Comparison of ENCODE assay signal across 9 cellular contexts in the genomic region with DNA sequence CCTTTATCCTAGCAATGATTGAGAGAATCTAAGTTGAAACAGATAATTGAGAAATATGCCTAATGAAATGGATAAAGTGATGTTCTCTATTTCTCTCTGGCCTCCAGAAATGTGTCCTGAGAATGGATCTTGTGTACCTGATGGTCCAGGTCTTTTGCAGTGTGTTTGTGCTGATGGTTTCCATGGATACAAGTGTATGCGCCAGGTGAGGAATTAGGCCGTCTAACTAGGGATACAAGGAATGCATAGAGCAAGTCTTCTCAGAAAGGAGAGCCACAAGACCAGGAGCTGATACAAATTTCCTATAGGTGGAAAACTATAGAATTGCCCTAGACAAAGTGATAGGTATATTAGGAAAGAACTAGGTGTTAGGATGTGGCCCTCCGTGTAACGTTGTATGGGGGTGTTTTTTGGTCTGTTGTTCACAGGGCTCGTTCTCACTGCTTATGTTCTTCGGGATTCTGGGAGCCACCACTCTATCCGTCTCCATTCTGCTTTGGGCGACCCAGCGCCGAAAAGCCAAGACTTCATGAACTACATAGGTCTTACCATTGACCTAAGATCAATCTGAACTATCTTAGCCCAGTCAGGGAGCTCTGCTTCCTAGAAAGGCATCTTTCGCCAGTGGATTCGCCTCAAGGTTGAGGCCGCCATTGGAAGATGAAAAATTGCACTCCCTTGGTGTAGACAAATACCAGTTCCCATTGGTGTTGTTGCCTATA. TPM values are rescaled to one million over a fixed set of nuclear protein-coding genes. Genes with fewer than 3 reads are reported as not detected.
A peak's percentile ranks its signal among the peaks of the same experiment; 100 is the strongest.
DNase-seq lines count a peak whose midpoint lies in the region; ATAC-seq, FAIRE-seq and TF ChIP-seq lines count a peak whose summit lies in the region.
"Had no signal": no experiment of that assay in that cellular context is flagged by ENCODE, and none has a peak within 500 bp of the region (broad histone marks: within the 10 kb centered on the region; RNA-seq: fewer than 3 reads in every experiment).

No MANE protein-coding gene starts in this region.

- H3K9me3 ChIP-seq in HepG2 (ENCODE audit: low read length) (no peaks in the 10 kb centered on the region), thyroid gland (no peaks in the 10 kb centered on the region)

- no peak for FAIRE-seq in HepG2 (lab: Jason Lieb, UNC)

- H3K4me3 ChIP-seq in HepG2 (replicated peaks in 1 of 3; ENCODE audit: insufficient read depth in 1 of 3, low read depth in 2 of 3, low read length in 3 of 3): no peak overlapping the region
- peak overlapping the region in 2 of 3 donors; percentile 37 to 64 for H3K4me3 ChIP-seq in thyroid gland (replicated peaks in 1 of 3)

- BruUV-seq in HepG2 (replicated peaks; lab: Mats Ljungman, UMichigan): no TSS peak

- TF ChIP-seq EP300 in HepG2 (IDR thresholded peaks at IDR 0.05; ENCODE audit: low read depth in 2 of 2, low read length in 2 of 2) (no peak), HepG2 (CRISPR knock-in tag; IDR thresholded peaks at IDR 0.05; ENCODE audit: borderline replicate concordance) (no peak)

- no peak overlapping the region for H3K9ac ChIP-seq in HepG2 (ENCODE audit: insufficient read depth, low read depth, low read length)

- H3K4me1 ChIP-seq in HepG2 (ENCODE audit: insufficient read depth, low read length): peaks cover 40% of the 10 kb centered on the region
- H3K4me1 ChIP-seq in thyroid gland: peaks cover 14 to 20% of the 10 kb centered on the region in 2 donors

- in situ Hi-C loops in HepG2 (cut with HindIII; ENCODE audit: extremely low pct_ligation_motif_present, low pct_unique_long_range_greater_than_20kb): no loop called here

- H3K79me2 ChIP-seq in HepG2 (ENCODE audit: insufficient read depth, low read length): peaks cover 15% of the 10 kb centered on the region

- no peaks in the 10 kb centered on the region for H3K9me3 Mint-ChIP-seq in activated CD4-positive, alpha-beta T cell treated with anti-CD3 and anti-CD28 coated beads, Interleukin-2, amount 10 ng/mL, durations not matched to agents 7 days and 5 days
- H3K9me3 Mint-ChIP-seq in activated naive CD8-positive, alpha-beta T cell treated with anti-CD3 and anti-CD28 coated beads, Interleukin-2, amount 50 U/mL, for 24 hours: no peaks in the 10 kb centered on the region

- H3K27me3 ChIP-seq in HepG2 (ENCODE audit: control insufficient read depth in 1 of 2, insufficient read depth in 2 of 2, low read length in 2 of 2): no peaks in the 10 kb centered on the region; a peak in 1 of 5 replicates
- no peaks in the 10 kb centered on the region for H3K27me3 ChIP-seq in thyroid gland

- peak overlapping the region; percentile 57; the same call in 1 of the 2 replicates for H3K4me2 ChIP-seq in HepG2 (ENCODE audit: low read depth, low read length)

- intact Hi-C loops in HepG2 (cut with micrococcal nuclease; ENCODE audit: unreplicated experiment): no loop called here
- intact Hi-C loops in thyroid gland (cut with DNase I): no loop called here

- peaks cover 47% of the 10 kb centered on the region for H3K36me3 Mint-ChIP-seq in activated CD4-positive, alpha-beta T cell treated with anti-CD3 and anti-CD28 coated beads, Interleukin-2, amount 10 ng/mL, durations not matched to agents 7 days and 5 days (ENCODE audit: low read depth)
- peaks cover 59% of the 10 kb centered on the region for H3K36me3 Mint-ChIP-seq in activated naive CD8-positive, alpha-beta T cell treated with anti-CD3 and anti-CD28 coated beads, Interleukin-2, amount 50 U/mL, for 24 hours (ENCODE audit: low read depth)

- H2AFZ ChIP-seq in HepG2 (ENCODE audit: low read length): no peak overlapping the region

- DNase-seq in activated CD4-positive, alpha-beta T cell treated with anti-CD3 and anti-CD28 coated beads, Interleukin-2, amount 10 ng/mL, durations not matched to agents 7 days and 5 days: no peak
- no peak for DNase-seq in activated CD4-positive, alpha-beta T cell treated with anti-CD3 and anti-CD28 coated beads, Interleukin-2, amount 50 U/mL, for 1 hour
- no peak for DNase-seq in activated naive CD8-positive, alpha-beta T cell treated with anti-CD3 and anti-CD28 coated beads, Interleukin-2, amount 50 U/mL, for 24 hours
- DNase-seq in HepG2 (ENCODE audit: low spot score) (no peak), thyroid gland (no peak), NCI-H187 (lab: John Stamatoyannopoulos, UW) (no peak), OCI-M1 (lab: John Stamatoyannopoulos, UW) (no peak)

- H3K27me3 Mint-ChIP-seq in activated CD4-positive, alpha-beta T cell treated with anti-CD3 and anti-CD28 coated beads, Interleukin-2, amount 10 ng/mL, durations not matched to agents 7 days and 5 days: no peaks in the 10 kb centered on the region
- H3K27me3 Mint-ChIP-seq in activated naive CD8-positive, alpha-beta T cell treated with anti-CD3 and anti-CD28 coated beads, Interleukin-2, amount 50 U/mL, for 24 hours: no peaks in the 10 kb centered on the region

- TF ChIP-seq POLR2A in HepG2 (IDR thresholded peaks at IDR 0.05; ENCODE audit: insufficient read depth in 1 of 2, low read depth in 2 of 2, low read length in 2 of 2) (no peak), thyroid gland (IDR thresholded peaks at IDR 0.05) (no peak)

- peak overlapping the region; percentile 94 for H3K4me3 Mint-ChIP-seq in activated CD4-positive, alpha-beta T cell treated with anti-CD3 and anti-CD28 coated beads, Interleukin-2, amount 10 ng/mL, durations not matched to agents 7 days and 5 days
- H3K4me3 Mint-ChIP-seq in activated naive CD8-positive, alpha-beta T cell treated with anti-CD3 and anti-CD28 coated beads, Interleukin-2, amount 50 U/mL, for 24 hours: peak overlapping the region; percentile 90

- H3K36me3 ChIP-seq in HepG2 (replicated peaks in 1 of 2; ENCODE audit: control insufficient read depth in 1 of 2, insufficient read depth in 2 of 2, low read length in 2 of 2) (peaks cover 7 to 46% of the 10 kb centered on the region in 2 experiments), thyroid gland (peaks cover 0 to 9% of the 10 kb centered on the region in 2 donors)

- 97% methylated on average over 13 of the region's 13 CpGs for WGBS in HepG2 (ENCODE audit: low lambda C conversion rate)
- 86 to 90% methylated on average over 13 of the region's 13 CpGs for WGBS in thyroid gland, 2 donors

- peaks cover 58% of the 10 kb centered on the region for H3K4me1 Mint-ChIP-seq in activated CD4-positive, alpha-beta T cell treated with anti-CD3 and anti-CD28 coated beads, Interleukin-2, amount 10 ng/mL, durations not matched to agents 7 days and 5 days
- peaks cover 48% of the 10 kb centered on the region for H3K4me1 Mint-ChIP-seq in activated naive CD8-positive, alpha-beta T cell treated with anti-CD3 and anti-CD28 coated beads, Interleukin-2, amount 50 U/mL, for 24 hours

- no peaks in the 10 kb centered on the region for H4K20me1 ChIP-seq in HepG2 (ENCODE audit: insufficient read depth, low read length)

- no peak for TF ChIP-seq RAD21 in HepG2 (CRISPR knock-in tag; IDR thresholded peaks at IDR 0.05)

- ATAC-seq in activated naive CD8-positive, alpha-beta T cell treated with anti-CD3 and anti-CD28 coated beads, Interleukin-2, amount 50 U/mL, for 24 hours: no peak
- ATAC-seq in HepG2 (no peak), HG03439 (IDR thresholded peaks at IDR 0.05; ENCODE audit: unreplicated experiment) (no peak)

- POLR2A ChIA-PET in activated CD4-positive, alpha-beta T cell treated with anti-CD3 and anti-CD28 coated beads, Interleukin-2, amount 10 ng/mL, durations not matched to agents 7 days and 5 days (lab: Charles Lee): interaction anchor here (0.7 kb wide), 1 partner anchor 86 kb away, joined by 3 read pairs; no protein-coding TSS in a partner anchor
- POLR2A ChIA-PET in HepG2 (lab: Yijun Ruan, JAX): no interaction called here

- H3K27ac ChIP-seq in HepG2 (ENCODE audit: extremely low read length, insufficient read depth, low read length) (peak overlapping the region; percentile 9), thyroid gland (peak overlapping the region in 1 of 3 donors; percentile 47)

- TF ChIP-seq CTCF in HepG2 (CRISPR knock-in tag; IDR thresholded peaks at IDR 0.05) (no peak), thyroid gland (IDR thresholded peaks at IDR 0.05) (no peak)

- CTCF ChIA-PET in activated CD4-positive, alpha-beta T cell treated with anti-CD3 and anti-CD28 coated beads, Interleukin-2, amount 10 ng/mL, durations not matched to agents 7 days and 5 days (lab: Charles Lee): interaction anchor here (0.7 kb wide), 1 partner anchor 13 kb away, joined by 3 read pairs; no protein-coding TSS in a partner anchor
- CTCF ChIA-PET in HepG2 (lab: Yijun Ruan, JAX; ENCODE audit: low intra/inter-chr PET ratio, low total read pairs): no interaction called here

- H3K27ac Mint-ChIP-seq in activated CD4-positive, alpha-beta T cell treated with anti-CD3 and anti-CD28 coated beads, Interleukin-2, amount 10 ng/mL, durations not matched to agents 7 days and 5 days: peak overlapping the region; percentile 96
- peak overlapping the region; percentile 87 for H3K27ac Mint-ChIP-seq in activated naive CD8-positive, alpha-beta T cell treated with anti-CD3 and anti-CD28 coated beads, Interleukin-2, amount 50 U/mL, for 24 hours

RNA-seq across cellular contexts. Expression of gene CAD, which starts 0.6 kb away (rescaled TPM):
- 10 to 100 TPM; 63.7 to 66.1 TPM for total RNA-seq in activated CD4-positive, alpha-beta T cell treated with anti-CD3 and anti-CD28 coated beads, Interleukin-2, amount 10 ng/mL, durations not matched to agents 7 days and 5 days
- total RNA-seq in HepG2 (2016; rRNA removed; fragmentation: Illumina TruSeq; extraction: Trizol) (21.5 and 21.7 TPM in 2 replicates), thyroid gland (10 to 100 TPM; 16.5 to 31.9 (median 28.2) TPM)
- total RNA-seq in HepG2 (2016; cell fraction: cytosol; rRNA removed; fragmentation: Illumina TruSeq; extraction: Trizol; ENCODE audit: low read depth): 10.8 and 11.1 TPM in 2 replicates
- 16.3 and 22.5 TPM in 2 replicates for total RNA-seq in HepG2 (2016; cell fraction: insoluble cytoplasmic fraction; rRNA removed; fragmentation: Illumina TruSeq; extraction: Trizol)
- total RNA-seq in HepG2 (2016; cell fraction: membrane; rRNA removed; fragmentation: Illumina TruSeq; extraction: Trizol): 11.0 and 11.4 TPM in 2 replicates
- total RNA-seq in HepG2 (2016; cell fraction: nucleus; rRNA removed; fragmentation: Illumina TruSeq; extraction: Trizol): 33.1 and 40.6 TPM in 2 replicates
- polyA plus RNA-seq in HepG2 (2011; rRNA removed): 37.0 and 43.1 TPM in 2 replicates
- 15.7 and 25.3 TPM in 2 replicates for polyA plus RNA-seq in HepG2 (2011; cell fraction: cytosol; rRNA removed)
- 233 and 267 TPM in 2 replicates for polyA plus RNA-seq in HepG2 (2011; cell fraction: nucleus; rRNA removed)
- 31.5 and 37.5 TPM in 2 replicates for polyA plus RNA-seq in HepG2 (2012)
- polyA plus RNA-seq in HepG2 (2016; cell fraction: cytosol; fragmentation: Illumina TruSeq; extraction: Trizol; ENCODE audit: low read depth): 5.5 and 5.9 TPM in 2 replicates
- polyA plus RNA-seq in HepG2 (2016; cell fraction: insoluble cytoplasmic fraction; fragmentation: Illumina TruSeq; extraction: Trizol; ENCODE audit: low read depth): 19.5 and 31.5 TPM in 2 replicates
- polyA plus RNA-seq in HepG2 (2016; cell fraction: membrane; fragmentation: Illumina TruSeq; extraction: Trizol; ENCODE audit: low read depth): 11.5 and 14.8 TPM in 2 replicates
- polyA plus RNA-seq in HepG2 (2016; cell fraction: nucleus; fragmentation: Illumina TruSeq; extraction: Trizol; ENCODE audit: insufficient read depth, low read depth): 63.8 and 69.6 TPM in 2 replicates
- 159 and 251 TPM in 2 replicates for polyA minus RNA-seq in HepG2 (2011; rRNA and poly(A)+ RNA removed; ENCODE audit: low replicate concordance)
- polyA minus RNA-seq in HepG2 (2011; cell fraction: cytosol; rRNA and poly(A)+ RNA removed): 44.5 and 51.3 TPM in 2 replicates
- 140 and 150 TPM in 2 replicates for polyA minus RNA-seq in HepG2 (2011; cell fraction: nucleus; rRNA and poly(A)+ RNA removed)

RNA-seq across cellular contexts. Expression of gene SLC5A6, which starts 4.5 kb away (rescaled TPM):
- 10 to 100 TPM; 34.2 to 39.2 TPM for total RNA-seq in activated CD4-positive, alpha-beta T cell treated with anti-CD3 and anti-CD28 coated beads, Interleukin-2, amount 10 ng/mL, durations not matched to agents 7 days and 5 days
- total RNA-seq in HepG2 (2016; rRNA removed; fragmentation: Illumina TruSeq; extraction: Trizol) (73.9 and 135 TPM in 2 replicates), thyroid gland (10 to 100 TPM; 10.9 to 34.0 (median 22.0) TPM)
- 30.4 and 34.3 TPM in 2 replicates for total RNA-seq in HepG2 (2016; cell fraction: cytosol; rRNA removed; fragmentation: Illumina TruSeq; extraction: Trizol; ENCODE audit: low read depth)
- total RNA-seq in HepG2 (2016; cell fraction: insoluble cytoplasmic fraction; rRNA removed; fragmentation: Illumina TruSeq; extraction: Trizol): 73.5 and 136 TPM in 2 replicates
- total RNA-seq in HepG2 (2016; cell fraction: membrane; rRNA removed; fragmentation: Illumina TruSeq; extraction: Trizol): 79.1 and 85.5 TPM in 2 replicates
- total RNA-seq in HepG2 (2016; cell fraction: nucleus; rRNA removed; fragmentation: Illumina TruSeq; extraction: Trizol): 134 and 158 TPM in 2 replicates
- 417 and 462 TPM in 2 replicates for polyA plus RNA-seq in HepG2 (2011; rRNA removed)
- 356 and 373 TPM in 2 replicates for polyA plus RNA-seq in HepG2 (2011; cell fraction: cytosol; rRNA removed)
- 1,568 and 1,774 TPM in 2 replicates for polyA plus RNA-seq in HepG2 (2011; cell fraction: nucleus; rRNA removed)
- polyA plus RNA-seq in HepG2 (2012): 192 and 216 TPM in 2 replicates
- 27.4 and 30.4 TPM in 2 replicates for polyA plus RNA-seq in HepG2 (2016; cell fraction: cytosol; fragmentation: Illumina TruSeq; extraction: Trizol; ENCODE audit: low read depth)
- 63.2 and 70.8 TPM in 2 replicates for polyA plus RNA-seq in HepG2 (2016; cell fraction: insoluble cytoplasmic fraction; fragmentation: Illumina TruSeq; extraction: Trizol; ENCODE audit: low read depth)
- 56.1 and 58.9 TPM in 2 replicates for polyA plus RNA-seq in HepG2 (2016; cell fraction: membrane; fragmentation: Illumina TruSeq; extraction: Trizol; ENCODE audit: low read depth)
- polyA plus RNA-seq in HepG2 (2016; cell fraction: nucleus; fragmentation: Illumina TruSeq; extraction: Trizol; ENCODE audit: insufficient read depth, low read depth): 255 and 265 TPM in 2 replicates
- 193 and 937 TPM in 2 replicates for polyA minus RNA-seq in HepG2 (2011; rRNA and poly(A)+ RNA removed; ENCODE audit: low replicate concordance)
- polyA minus RNA-seq in HepG2 (2011; cell fraction: cytosol; rRNA and poly(A)+ RNA removed): 155 and 193 TPM in 2 replicates
- polyA minus RNA-seq in HepG2 (2011; cell fraction: nucleus; rRNA and poly(A)+ RNA removed): 359 and 416 TPM in 2 replicates

RNA-seq across cellular contexts. Expression of gene ATRAID, which starts 4.7 kb away (rescaled TPM):
- 10 to 100 TPM; 72.5 to 81.8 TPM for total RNA-seq in activated CD4-positive, alpha-beta T cell treated with anti-CD3 and anti-CD28 coated beads, Interleukin-2, amount 10 ng/mL, durations not matched to agents 7 days and 5 days
- total RNA-seq in HepG2 (2016; rRNA removed; fragmentation: Illumina TruSeq; extraction: Trizol) (130 and 207 TPM in 2 replicates), thyroid gland (100 to 1,000 TPM; 149 to 345 (median 254) TPM)
- total RNA-seq in HepG2 (2016; cell fraction: cytosol; rRNA removed; fragmentation: Illumina TruSeq; extraction: Trizol; ENCODE audit: low read depth): 237 and 301 TPM in 2 replicates
- 124 and 208 TPM in 2 replicates for total RNA-seq in HepG2 (2016; cell fraction: insoluble cytoplasmic fraction; rRNA removed; fragmentation: Illumina TruSeq; extraction: Trizol)
- 240 and 276 TPM in 2 replicates for total RNA-seq in HepG2 (2016; cell fraction: membrane; rRNA removed; fragmentation: Illumina TruSeq; extraction: Trizol)
- total RNA-seq in HepG2 (2016; cell fraction: nucleus; rRNA removed; fragmentation: Illumina TruSeq; extraction: Trizol): 132 and 154 TPM in 2 replicates
- 280 and 382 TPM in 2 replicates for polyA plus RNA-seq in HepG2 (2011; rRNA removed)
- 388 and 397 TPM in 2 replicates for polyA plus RNA-seq in HepG2 (2011; cell fraction: cytosol; rRNA removed)
- 165 and 172 TPM in 2 replicates for polyA plus RNA-seq in HepG2 (2011; cell fraction: nucleus; rRNA removed)
- polyA plus RNA-seq in HepG2 (2012): 120 and 153 TPM in 2 replicates
- 273 and 357 TPM in 2 replicates for polyA plus RNA-seq in HepG2 (2016; cell fraction: cytosol; fragmentation: Illumina TruSeq; extraction: Trizol; ENCODE audit: low read depth)
- polyA plus RNA-seq in HepG2 (2016; cell fraction: insoluble cytoplasmic fraction; fragmentation: Illumina TruSeq; extraction: Trizol; ENCODE audit: low read depth): 125 and 139 TPM in 2 replicates
- polyA plus RNA-seq in HepG2 (2016; cell fraction: membrane; fragmentation: Illumina TruSeq; extraction: Trizol; ENCODE audit: low read depth): 241 and 285 TPM in 2 replicates
- polyA plus RNA-seq in HepG2 (2016; cell fraction: nucleus; fragmentation: Illumina TruSeq; extraction: Trizol; ENCODE audit: insufficient read depth, low read depth): 232 and 249 TPM in 2 replicates
- 164 and 175 TPM in 2 replicates for polyA minus RNA-seq in HepG2 (2011; rRNA and poly(A)+ RNA removed; ENCODE audit: low replicate concordance)
- 98.3 and 110 TPM in 2 replicates for polyA minus RNA-seq in HepG2 (2011; cell fraction: cytosol; rRNA and poly(A)+ RNA removed)
- polyA minus RNA-seq in HepG2 (2011; cell fraction: nucleus; rRNA and poly(A)+ RNA removed): 161 and 181 TPM in 2 replicates

RNA-seq across cellular contexts. Expression of gene SLC30A3, which starts 46.3 kb away (rescaled TPM):
- total RNA-seq in activated CD4-positive, alpha-beta T cell treated with anti-CD3 and anti-CD28 coated beads, Interleukin-2, amount 10 ng/mL, durations not matched to agents 7 days and 5 days: under 1 TPM; 0.23 to 0.45 TPM
- total RNA-seq in HepG2 (2016; rRNA removed; fragmentation: Illumina TruSeq; extraction: Trizol) (0.38 TPM in 1 of 2 replicates, not detected in the other), thyroid gland (under 1 TPM; 0.33 to 0.98 (median 0.80) TPM)
- 0.20 and 0.26 TPM in 2 replicates for total RNA-seq in HepG2 (2016; cell fraction: cytosol; rRNA removed; fragmentation: Illumina TruSeq; extraction: Trizol; ENCODE audit: low read depth)
- 0.15 TPM in 1 of 2 replicates, not detected in the other for total RNA-seq in HepG2 (2016; cell fraction: insoluble cytoplasmic fraction; rRNA removed; fragmentation: Illumina TruSeq; extraction: Trizol)
- 0.07 and 0.43 TPM in 2 replicates for total RNA-seq in HepG2 (2016; cell fraction: membrane; rRNA removed; fragmentation: Illumina TruSeq; extraction: Trizol)
- total RNA-seq in HepG2 (2016; cell fraction: nucleus; rRNA removed; fragmentation: Illumina TruSeq; extraction: Trizol): 0.25 and 0.37 TPM in 2 replicates
- 0.79 and 1.0 TPM in 2 replicates for polyA plus RNA-seq in HepG2 (2011; rRNA removed)
- polyA plus RNA-seq in HepG2 (2011; cell fraction: cytosol; rRNA removed): 0.54 and 0.83 TPM in 2 replicates
- 5.5 and 6.9 TPM in 2 replicates for polyA plus RNA-seq in HepG2 (2011; cell fraction: nucleus; rRNA removed)
- polyA plus RNA-seq in HepG2 (2012): 1.1 and 1.2 TPM in 2 replicates
- polyA plus RNA-seq in HepG2 (2016; cell fraction: cytosol; fragmentation: Illumina TruSeq; extraction: Trizol; ENCODE audit: low read depth): 0.17 and 0.28 TPM in 2 replicates
- 0.23 TPM in 1 of 2 replicates, not detected in the other for polyA plus RNA-seq in HepG2 (2016; cell fraction: insoluble cytoplasmic fraction; fragmentation: Illumina TruSeq; extraction: Trizol; ENCODE audit: low read depth)
- polyA plus RNA-seq in HepG2 (2016; cell fraction: membrane; fragmentation: Illumina TruSeq; extraction: Trizol; ENCODE audit: low read depth): 0.19 and 0.29 TPM in 2 replicates
- 0.96 and 1.8 TPM in 2 replicates for polyA plus RNA-seq in HepG2 (2016; cell fraction: nucleus; fragmentation: Illumina TruSeq; extraction: Trizol; ENCODE audit: insufficient read depth, low read depth)
- polyA minus RNA-seq in HepG2 (2011; rRNA and poly(A)+ RNA removed; ENCODE audit: low replicate concordance): 1.8 and 2.7 TPM in 2 replicates
- 0.59 and 0.79 TPM in 2 replicates for polyA minus RNA-seq in HepG2 (2011; cell fraction: cytosol; rRNA and poly(A)+ RNA removed)
- polyA minus RNA-seq in HepG2 (2011; cell fraction: nucleus; rRNA and poly(A)+ RNA removed): 0.50 and 1.3 TPM in 2 replicates

RNA-seq across cellular contexts. Expression of gene DNAJC5G, which starts 58.7 kb away (rescaled TPM):
- total RNA-seq in activated CD4-positive, alpha-beta T cell treated with anti-CD3 and anti-CD28 coated beads, Interleukin-2, amount 10 ng/mL, durations not matched to agents 7 days and 5 days: not detected
- not detected in 2 replicates for total RNA-seq in HepG2 (2016; rRNA removed; fragmentation: Illumina TruSeq; extraction: Trizol)
- total RNA-seq in HepG2 (2016; cell fraction: cytosol; rRNA removed; fragmentation: Illumina TruSeq; extraction: Trizol; ENCODE audit: low read depth): not detected in 2 replicates
- not detected in 2 replicates for total RNA-seq in HepG2 (2016; cell fraction: insoluble cytoplasmic fraction; rRNA removed; fragmentation: Illumina TruSeq; extraction: Trizol)
- total RNA-seq in HepG2 (2016; cell fraction: membrane; rRNA removed; fragmentation: Illumina TruSeq; extraction: Trizol): not detected in 2 replicates
- not detected in 2 replicates for total RNA-seq in HepG2 (2016; cell fraction: nucleus; rRNA removed; fragmentation: Illumina TruSeq; extraction: Trizol)
- polyA plus RNA-seq in HepG2 (2011; rRNA removed): 0.05 and 0.07 TPM in 2 replicates
- not detected in 2 replicates for polyA plus RNA-seq in HepG2 (2011; cell fraction: cytosol; rRNA removed)
- 0.24 and 0.43 TPM in 2 replicates for polyA plus RNA-seq in HepG2 (2011; cell fraction: nucleus; rRNA removed)
- 0.17 TPM in 1 of 2 replicates, not detected in the other for polyA plus RNA-seq in HepG2 (2012)
- polyA plus RNA-seq in HepG2 (2016; cell fraction: cytosol; fragmentation: Illumina TruSeq; extraction: Trizol; ENCODE audit: low read depth): not detected in 2 replicates
- polyA plus RNA-seq in HepG2 (2016; cell fraction: insoluble cytoplasmic fraction; fragmentation: Illumina TruSeq; extraction: Trizol; ENCODE audit: low read depth): not detected in 2 replicates
- not detected in 2 replicates for polyA plus RNA-seq in HepG2 (2016; cell fraction: membrane; fragmentation: Illumina TruSeq; extraction: Trizol; ENCODE audit: low read depth)
- not detected in 2 replicates for polyA plus RNA-seq in HepG2 (2016; cell fraction: nucleus; fragmentation: Illumina TruSeq; extraction: Trizol; ENCODE audit: insufficient read depth, low read depth)
- not detected in 2 replicates for polyA minus RNA-seq in HepG2 (2011; rRNA and poly(A)+ RNA removed; ENCODE audit: low replicate concordance)
- polyA minus RNA-seq in HepG2 (2011; cell fraction: cytosol; rRNA and poly(A)+ RNA removed): not detected in 2 replicates
- not detected in 2 replicates for polyA minus RNA-seq in HepG2 (2011; cell fraction: nucleus; rRNA and poly(A)+ RNA removed)
- 1 to 10 TPM in 2 of 4 donors, under 1 TPM in 1, not detected in 1; 0.33 to 2.1 (median 1.1) TPM for total RNA-seq in thyroid gland
- total RNA-seq: NCI-H460 had no signal

Comparison
In these comparisons a context has a peak if more than half of its experiments do, and no peak if none do; other contexts are left out.
1. H3K4me3 ChIP-seq: peak in thyroid gland (2 of 3); none in HepG2 (0 of 3).